Comparison of ENCODE assay signal across 1 cellular context in genomic region chr9:85339337-85339736, GRCh38.
TF ChIP-seq lines count a peak whose summit lies in the region.

No MANE protein-coding gene starts in this region.

TF ChIP-seq in HEK293, 187 proteins besides CTCF, POLR2A, EP300 and RAD21 (continued from another document):
- TF ChIP-seq KLF10 (tag by site-specific recombination; IDR thresholded peaks at IDR 0.05) = peak; percentile 56; the same call in 1 of the 2 replicates
- TF ChIP-seq ZSCAN18 (tag by site-specific recombination; IDR thresholded peaks at IDR 0.05) = peak; percentile 20; the same call in 1 of the 2 replicates
- TF ChIP-seq, protein P1, sequence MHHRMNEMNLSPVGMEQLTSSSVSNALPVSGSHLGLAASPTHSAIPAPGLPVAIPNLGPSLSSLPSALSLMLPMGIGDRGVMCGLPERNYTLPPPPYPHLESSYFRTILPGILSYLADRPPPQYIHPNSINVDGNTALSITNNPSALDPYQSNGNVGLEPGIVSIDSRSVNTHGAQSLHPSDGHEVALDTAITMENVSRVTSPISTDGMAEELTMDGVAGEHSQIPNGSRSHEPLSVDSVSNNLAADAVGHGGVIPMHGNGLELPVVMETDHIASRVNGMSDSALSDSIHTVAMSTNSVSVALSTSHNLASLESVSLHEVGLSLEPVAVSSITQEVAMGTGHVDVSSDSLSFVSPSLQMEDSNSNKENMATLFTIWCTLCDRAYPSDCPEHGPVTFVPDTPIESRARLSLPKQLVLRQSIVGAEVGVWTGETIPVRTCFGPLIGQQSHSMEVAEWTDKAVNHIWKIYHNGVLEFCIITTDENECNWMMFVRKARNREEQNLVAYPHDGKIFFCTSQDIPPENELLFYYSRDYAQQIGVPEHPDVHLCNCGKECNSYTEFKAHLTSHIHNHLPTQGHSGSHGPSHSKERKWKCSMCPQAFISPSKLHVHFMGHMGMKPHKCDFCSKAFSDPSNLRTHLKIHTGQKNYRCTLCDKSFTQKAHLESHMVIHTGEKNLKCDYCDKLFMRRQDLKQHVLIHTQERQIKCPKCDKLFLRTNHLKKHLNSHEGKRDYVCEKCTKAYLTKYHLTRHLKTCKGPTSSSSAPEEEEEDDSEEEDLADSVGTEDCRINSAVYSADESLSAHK (tag by site-specific recombination; IDR thresholded peaks at IDR 0.05) = peak; percentile 66
- no peak for TF ChIP-seq ZNF274 (IDR thresholded peaks at IDR 0.05; ENCODE audit: low read length)
- no peak for TF ChIP-seq ZNF274 (tag by site-specific recombination; IDR thresholded peaks at IDR 0.05; ENCODE audit: borderline replicate concordance)
- TF ChIP-seq KLF8 (tag by site-specific recombination; IDR thresholded peaks at IDR 0.05) = peak; percentile 40
- TF ChIP-seq, protein P2, sequence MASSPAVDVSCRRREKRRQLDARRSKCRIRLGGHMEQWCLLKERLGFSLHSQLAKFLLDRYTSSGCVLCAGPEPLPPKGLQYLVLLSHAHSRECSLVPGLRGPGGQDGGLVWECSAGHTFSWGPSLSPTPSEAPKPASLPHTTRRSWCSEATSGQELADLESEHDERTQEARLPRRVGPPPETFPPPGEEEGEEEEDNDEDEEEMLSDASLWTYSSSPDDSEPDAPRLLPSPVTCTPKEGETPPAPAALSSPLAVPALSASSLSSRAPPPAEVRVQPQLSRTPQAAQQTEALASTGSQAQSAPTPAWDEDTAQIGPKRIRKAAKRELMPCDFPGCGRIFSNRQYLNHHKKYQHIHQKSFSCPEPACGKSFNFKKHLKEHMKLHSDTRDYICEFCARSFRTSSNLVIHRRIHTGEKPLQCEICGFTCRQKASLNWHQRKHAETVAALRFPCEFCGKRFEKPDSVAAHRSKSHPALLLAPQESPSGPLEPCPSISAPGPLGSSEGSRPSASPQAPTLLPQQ (tag by site-specific recombination; IDR thresholded peaks at IDR 0.05) = peak; percentile 84
- TF ChIP-seq ZNF792 (tag by site-specific recombination; IDR thresholded peaks at IDR 0.05) = no peak
- TF ChIP-seq, protein P3, sequence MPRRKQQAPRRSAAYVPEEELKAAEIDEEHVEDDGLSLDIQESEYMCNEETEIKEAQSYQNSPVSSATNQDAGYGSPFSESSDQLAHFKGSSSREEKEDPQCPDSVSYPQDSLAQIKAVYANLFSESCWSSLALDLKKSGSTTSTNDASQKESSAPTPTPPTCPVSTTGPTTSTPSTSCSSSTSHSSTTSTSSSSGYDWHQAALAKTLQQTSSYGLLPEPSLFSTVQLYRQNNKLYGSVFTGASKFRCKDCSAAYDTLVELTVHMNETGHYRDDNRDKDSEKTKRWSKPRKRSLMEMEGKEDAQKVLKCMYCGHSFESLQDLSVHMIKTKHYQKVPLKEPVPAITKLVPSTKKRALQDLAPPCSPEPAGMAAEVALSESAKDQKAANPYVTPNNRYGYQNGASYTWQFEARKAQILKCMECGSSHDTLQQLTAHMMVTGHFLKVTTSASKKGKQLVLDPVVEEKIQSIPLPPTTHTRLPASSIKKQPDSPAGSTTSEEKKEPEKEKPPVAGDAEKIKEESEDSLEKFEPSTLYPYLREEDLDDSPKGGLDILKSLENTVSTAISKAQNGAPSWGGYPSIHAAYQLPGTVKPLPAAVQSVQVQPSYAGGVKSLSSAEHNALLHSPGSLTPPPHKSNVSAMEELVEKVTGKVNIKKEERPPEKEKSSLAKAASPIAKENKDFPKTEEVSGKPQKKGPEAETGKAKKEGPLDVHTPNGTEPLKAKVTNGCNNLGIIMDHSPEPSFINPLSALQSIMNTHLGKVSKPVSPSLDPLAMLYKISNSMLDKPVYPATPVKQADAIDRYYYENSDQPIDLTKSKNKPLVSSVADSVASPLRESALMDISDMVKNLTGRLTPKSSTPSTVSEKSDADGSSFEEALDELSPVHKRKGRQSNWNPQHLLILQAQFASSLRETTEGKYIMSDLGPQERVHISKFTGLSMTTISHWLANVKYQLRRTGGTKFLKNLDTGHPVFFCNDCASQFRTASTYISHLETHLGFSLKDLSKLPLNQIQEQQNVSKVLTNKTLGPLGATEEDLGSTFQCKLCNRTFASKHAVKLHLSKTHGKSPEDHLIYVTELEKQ (tag by site-specific recombination; IDR thresholded peaks at IDR 0.05; ENCODE audit: borderline replicate concordance) = peak; percentile 67
- TF ChIP-seq ZXDB (tag by site-specific recombination; IDR thresholded peaks at IDR 0.05) = peak; percentile 60; the same call in 1 of the 2 replicates
- no peak for TF ChIP-seq ZNF311 (tag by site-specific recombination; IDR thresholded peaks at IDR 0.05; ENCODE audit: borderline replicate concordance)
- peak; percentile 62 for TF ChIP-seq BCL6B (tag by site-specific recombination; IDR thresholded peaks at IDR 0.05)
- no peak for TF ChIP-seq HOXA7 (CRISPR knock-in tag; IDR thresholded peaks at IDR 0.05; ENCODE audit: borderline replicate concordance)
- TF ChIP-seq ZNF354C (tag by site-specific recombination; IDR thresholded peaks at IDR 0.05; ENCODE audit: borderline replicate concordance, low read depth) = 0 out of 2 replicates have a peak, but pooled peaks have one; percentile 12
- no peak for TF ChIP-seq KLF1 (tag by site-specific recombination; IDR thresholded peaks at IDR 0.05)
TF ChIP-seq in HEK293: peak in this region for 56.
